Comparison of ENCODE assay signal across 9 cellular contexts in genomic region chr15:40776537-40777141, GRCh38. TPM values are rescaled to one million over a fixed set of nuclear protein-coding genes. Genes with fewer than 3 reads are reported as not detected.
DNase-seq lines count a peak whose midpoint lies in the region; ATAC-seq and TF ChIP-seq lines count a peak whose summit lies in the region.
"Had no signal": no experiment of that assay in that cellular context is flagged by ENCODE, and none has a peak within 500 bp of the region (broad histone marks: within the 10 kb centered on the region; RNA-seq: fewer than 3 reads in every experiment).

No MANE protein-coding gene starts in this region.

- H3K9ac ChIP-seq in fibroblast of lung (ENCODE audit: insufficient read depth, low read length): no peak overlapping the region

- peaks cover 2% of the 10 kb centered on the region for H3K4me1 Mint-ChIP-seq in T-helper 2 cell treated with Interferon-gamma antibody and Interleukin-4, amounts not matched to agents 5 μg/mL and 100 μg/mL, for 36 hours (ENCODE audit: low read depth)

- H3K27ac Mint-ChIP-seq in T-helper 2 cell treated with Interferon-gamma antibody and Interleukin-4, amounts not matched to agents 5 μg/mL and 100 μg/mL, for 36 hours: peak overlapping the region; percentile 52

- H3K4me1 ChIP-seq in fibroblast of lung (ENCODE audit: control insufficient read depth, extremely low read depth, insufficient read depth, low read length): peaks cover 5% of the 10 kb centered on the region

- H3K27ac ChIP-seq in fibroblast of lung (ENCODE audit: insufficient read depth, low read length): peak overlapping the region; percentile 10

- no peaks in the 10 kb centered on the region for H3K27me3 Mint-ChIP-seq in T-helper 2 cell treated with Interferon-gamma antibody and Interleukin-4, amounts not matched to agents 5 μg/mL and 100 μg/mL, for 36 hours (ENCODE audit: low read depth)

- no peaks in the 10 kb centered on the region for H3K9me3 ChIP-seq in fibroblast of lung (ENCODE audit: control insufficient read depth, insufficient read depth, low read depth, low read length)

- no peaks in the 10 kb centered on the region for H3K9me3 Mint-ChIP-seq in T-helper 2 cell treated with Interferon-gamma antibody and Interleukin-4, amounts not matched to agents 5 μg/mL and 100 μg/mL, for 36 hours

- peaks cover 16% of the 10 kb centered on the region for H3K36me3 ChIP-seq in fibroblast of lung (ENCODE audit: control insufficient read depth, insufficient read depth, low read length)

- no peaks in the 10 kb centered on the region for H3K79me2 ChIP-seq in fibroblast of lung (ENCODE audit: control insufficient read depth, insufficient read depth, low read length)

- no peak overlapping the region for H3K4me3 Mint-ChIP-seq in T-helper 2 cell treated with Interferon-gamma antibody and Interleukin-4, amounts not matched to agents 5 μg/mL and 100 μg/mL, for 36 hours

- no peak overlapping the region for H3K4me2 ChIP-seq in fibroblast of lung (ENCODE audit: extremely low read depth, insufficient read depth, low read length)

- H2AFZ ChIP-seq in fibroblast of lung (ENCODE audit: low read length): no peak overlapping the region

- no peaks in the 10 kb centered on the region for H3K27me3 ChIP-seq in fibroblast of lung (ENCODE audit: control insufficient read depth, insufficient read depth, low read length)

- no peak overlapping the region for H3K4me3 ChIP-seq in fibroblast of lung (replicated peaks in 1 of 4; ENCODE audit: control extremely low read depth in 1 of 4, insufficient read depth in 1 of 4, low read depth in 3 of 4, low read length in 4 of 4)

- TF ChIP-seq CTCF in fibroblast of lung (conservative IDR thresholded peaks at IDR 0.05 in 1 of 2, IDR thresholded peaks at IDR 0.05 in 1 of 2; ENCODE audit: low read depth in 1 of 2, low read length in 2 of 2): no peak

- ATAC-seq in HG02870 (IDR thresholded peaks at IDR 0.05; ENCODE audit: unreplicated experiment): no peak

- peaks cover 29% of the 10 kb centered on the region for H3K36me3 Mint-ChIP-seq in T-helper 2 cell treated with Interferon-gamma antibody and Interleukin-4, amounts not matched to agents 5 μg/mL and 100 μg/mL, for 36 hours (ENCODE audit: low read depth)

- H4K20me1 ChIP-seq in fibroblast of lung (ENCODE audit: control insufficient read depth, extremely low read depth, insufficient read depth, low read length): no peaks in the 10 kb centered on the region

- peak; percentile 19 for DNase-seq in SIG-M5 treated with dmso at 0.1 percent for 504 hours (lab: John Stamatoyannopoulos, UW; ENCODE audit: unreplicated experiment)
- DNase-seq in SIG-M5 (lab: John Stamatoyannopoulos, UW): no peak
- DNase-seq in T-helper 2 cell treated with Interferon-gamma antibody and Interleukin-4, amounts not matched to agents 5 μg/mL and 100 μg/mL, for 36 hours (ENCODE audit: low spot score): no peak
- DNase-seq in fibroblast of lung (ENCODE audit: low read depth in 2 of 2): peak; percentile 54 to 80
- DNase-seq in stimulated activated CD8-positive, alpha-beta memory T cell treated with anti-CD3 and anti-CD28 coated beads, Interleukin-4, amount 100 ng/mL, for 24 hours (ENCODE audit: low read depth): peak; percentile 46
- DNase-seq in NCI-H345 (lab: John Stamatoyannopoulos, UW): no peak
- DNase-seq in retina: no peak
- DNase-seq: SHP77 had no signal

RNA-seq across cellular contexts. Expression of gene C15orf62, which starts 6.9 kb away (rescaled TPM):
- total RNA-seq in fibroblast of lung: under 0.01 and 0.17 TPM in 2 replicates
- polyA plus RNA-seq in fibroblast of lung: 0.02 TPM in 1 of 2 replicates, not detected in the other
- 0.20 and 0.23 TPM in 2 replicates for polyA plus RNA-seq in fibroblast of lung (2012)
- polyA minus RNA-seq in fibroblast of lung (ENCODE audit: low replicate concordance): not detected in 2 replicates

RNA-seq across cellular contexts. Expression of gene GCHFR, which starts 12.8 kb away (rescaled TPM):
- total RNA-seq in fibroblast of lung: 1.8 and 2.5 TPM in 2 replicates
- 1.4 and 1.6 TPM in 2 replicates for polyA plus RNA-seq in fibroblast of lung
- 2.5 and 2.6 TPM in 2 replicates for polyA plus RNA-seq in fibroblast of lung (2012)
- 2.0 TPM in 1 of 2 replicates, not detected in the other for polyA minus RNA-seq in fibroblast of lung (ENCODE audit: low replicate concordance)

RNA-seq across cellular contexts. Expression of gene RMDN3, which starts 21.6 kb away (rescaled TPM):
- 14.1 and 16.0 TPM in 2 replicates for total RNA-seq in fibroblast of lung
- polyA plus RNA-seq in fibroblast of lung: 18.9 and 22.7 TPM in 2 replicates
- 24.9 TPM in 2 replicates for polyA plus RNA-seq in fibroblast of lung (2012)
- polyA minus RNA-seq in fibroblast of lung (ENCODE audit: low replicate concordance): 6.6 and 33.6 TPM in 2 replicates

RNA-seq across cellular contexts. Expression of gene ZFYVE19, which starts 30.2 kb away (rescaled TPM):
- total RNA-seq in fibroblast of lung: 21.3 and 23.6 TPM in 2 replicates
- 14.1 and 26.2 TPM in 2 replicates for polyA plus RNA-seq in fibroblast of lung
- 11.6 and 17.4 TPM in 2 replicates for polyA plus RNA-seq in fibroblast of lung (2012)
- 19.0 and 32.3 TPM in 2 replicates for polyA minus RNA-seq in fibroblast of lung (ENCODE audit: low replicate concordance)

RNA-seq across cellular contexts. Expression of gene DNAJC17, which starts 30.6 kb away (rescaled TPM):
- total RNA-seq in fibroblast of lung: 12.8 and 17.7 TPM in 2 replicates
- 41.8 and 51.3 TPM in 2 replicates for polyA plus RNA-seq in fibroblast of lung
- 33.5 and 46.5 TPM in 2 replicates for polyA plus RNA-seq in fibroblast of lung (2012)
- polyA minus RNA-seq in fibroblast of lung (ENCODE audit: low replicate concordance): 8.8 and 11.6 TPM in 2 replicates

Comparison
In these comparisons a context has a peak if more than half of its experiments do, and no peak if none do; other contexts are left out.
1. DNase-seq: peak in SIG-M5 treated with dmso at 0.1 percent for 504 hours (single experiment), fibroblast of lung (2 of 2) and stimulated activated CD8-positive, alpha-beta memory T cell treated with anti-CD3 and anti-CD28 coated beads, Interleukin-4, amount 100 ng/mL, for 24 hours (single experiment); none in SIG-M5 (single experiment), T-helper 2 cell treated with Interferon-gamma antibody and Interleukin-4, amounts not matched to agents 5 μg/mL and 100 μg/mL, for 36 hours (single experiment), NCI-H345 (single experiment) and retina (single experiment).